ENCODE assay signal across 1 cellular context in the genomic region with DNA sequence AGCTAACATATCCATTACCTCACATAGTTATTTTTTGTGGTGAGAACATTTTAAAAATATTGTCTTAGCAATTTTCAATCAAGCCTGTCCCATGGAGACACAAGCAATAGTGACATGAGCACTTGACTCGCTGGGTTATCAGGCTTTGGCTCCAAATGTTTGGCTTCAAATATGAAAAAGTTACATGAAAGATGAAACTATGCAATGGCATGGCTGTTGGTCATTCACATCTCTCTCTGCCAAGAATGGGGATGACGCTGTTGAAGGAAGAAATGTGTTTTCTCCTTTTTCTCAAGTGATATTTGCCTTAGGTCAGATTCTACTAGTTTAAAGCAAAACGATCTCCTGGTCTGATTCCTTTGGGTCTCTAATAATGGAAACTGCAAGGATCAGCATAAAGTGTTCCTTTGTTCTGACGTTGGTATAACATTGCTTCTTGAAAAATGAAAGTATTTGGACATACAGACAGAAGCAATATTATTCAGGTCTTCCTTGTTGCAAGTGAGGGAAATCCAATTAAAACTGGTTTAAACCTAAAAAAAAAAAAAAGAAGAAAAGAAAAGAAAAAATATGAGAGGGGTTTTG.
TF ChIP-seq lines count a peak whose summit lies in the region.

No MANE protein-coding gene starts in this region.

TF ChIP-seq in A549, 52 proteins besides CTCF, POLR2A, EP300 and RAD21:
- TF ChIP-seq MAFK (IDR thresholded peaks at IDR 0.05; ENCODE audit: partially characterized antibody): peak; percentile 75
- no peak for TF ChIP-seq TFCP2L1 (CRISPR knock-in tag; IDR thresholded peaks at IDR 0.05)
